In the genomic region with DNA sequence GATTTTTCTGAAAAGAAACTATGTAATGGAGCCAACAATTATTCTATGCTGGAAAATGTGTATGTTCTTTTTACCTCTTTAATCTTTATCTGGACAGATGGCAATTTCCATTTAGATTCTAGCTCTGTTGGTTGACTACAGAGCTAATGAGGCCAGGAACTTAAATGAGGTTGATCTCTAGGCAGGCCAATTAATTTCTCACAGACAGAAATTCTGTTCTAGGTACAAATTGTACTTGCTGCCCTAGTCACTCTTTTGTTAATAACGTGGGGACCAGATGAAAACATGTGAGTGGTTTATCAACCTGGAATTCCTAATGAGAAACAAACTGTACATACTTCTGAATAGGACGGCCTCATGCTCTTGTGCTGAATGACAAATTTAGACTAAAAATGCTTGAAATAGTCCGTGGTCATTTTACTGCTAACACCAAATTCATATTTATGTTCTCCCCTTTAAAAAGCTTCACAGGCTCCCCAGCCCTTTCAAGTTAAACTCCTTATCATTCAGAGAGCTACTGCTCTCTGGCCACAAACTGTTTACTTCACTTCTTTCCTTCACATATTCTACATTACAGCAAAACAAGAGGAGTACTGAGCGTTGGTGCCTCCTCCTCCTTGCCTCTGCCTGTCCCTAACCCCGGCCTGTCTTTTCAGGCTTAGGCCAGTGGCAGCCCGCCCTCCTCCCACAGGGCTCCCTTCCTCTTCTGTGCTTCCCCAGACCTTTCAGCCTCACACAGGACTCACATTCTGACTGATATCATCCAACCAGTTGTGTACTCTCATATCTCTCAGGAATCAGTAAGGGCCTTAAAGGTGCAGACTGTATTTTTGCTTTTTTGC, we compare ENCODE assay signal across 8 cellular contexts. TPM values are rescaled to one million over a fixed set of nuclear protein-coding genes. Genes with fewer than 3 reads are reported as not detected.
DNase-seq lines count a peak whose midpoint lies in the region; ATAC-seq and TF ChIP-seq lines count a peak whose summit lies in the region.

No MANE protein-coding gene starts in this region.

- ATAC-seq in HG03039 (IDR thresholded peaks at IDR 0.05; ENCODE audit: unreplicated experiment), result peak; percentile 92

- no peaks in the 10 kb centered on the region for H3F3A ChIP-seq in OCI-LY1 (ENCODE audit: insufficient read depth, low read length)

- peak overlapping the region; percentile 2 for H3K27ac ChIP-seq in OCI-LY1 (ENCODE audit: low read depth, low read length, poor library complexity, severe bottlenecking)
- H3K27ac ChIP-seq in coronary artery, result peak overlapping the region in 1 of 2 donors; percentile 36

- TF ChIP-seq CTCF in OCI-LY1 (IDR thresholded peaks at IDR 0.05; ENCODE audit: low read length), result no peak
- TF ChIP-seq CTCF in coronary artery (IDR thresholded peaks at IDR 0.05), result no peak

- H3K9me2 ChIP-seq in OCI-LY1 (ENCODE audit: low read depth, low read length), result no peaks in the 10 kb centered on the region

- H2AFZ ChIP-seq in OCI-LY1 (ENCODE audit: low read length), result no peak overlapping the region

- DNase-seq in stimulated activated CD4-positive, alpha-beta T cell treated with anti-CD3 and anti-CD28 coated beads, Interleukin-15, amount 100 ng/mL, for 24 hours, result peak; percentile 15
- DNase-seq in stimulated activated CD4-positive, alpha-beta T cell treated with anti-CD3 and anti-CD28 coated beads, Interleukin-4, amount 100 ng/mL, for 1 hour, result no peak
- DNase-seq in ecto neural progenitor cell (ENCODE audit: low spot score) (peak; percentile 72), mucosa of gallbladder (ENCODE audit: low spot score) (peak; percentile 35), coronary artery (ENCODE audit: low spot score) (no peak), DMS53 (lab: John Stamatoyannopoulos, UW) (no peak)

- peaks cover 25% of the 10 kb centered on the region; the same call in 1 of the 2 replicates for H3K36me3 ChIP-seq in OCI-LY1 (ENCODE audit: insufficient read depth, low read length)

- no peaks in the 10 kb centered on the region for H3K27me3 ChIP-seq in OCI-LY1 (ENCODE audit: insufficient read depth, low read length)

- peak overlapping the region; percentile 5; the same call in 1 of the 2 replicates for H3K4me2 ChIP-seq in OCI-LY1 (ENCODE audit: low read length)

- H4K20me1 ChIP-seq in OCI-LY1 (ENCODE audit: insufficient read depth, low read length), result no peaks in the 10 kb centered on the region

- H3K79me2 ChIP-seq in OCI-LY1 (ENCODE audit: insufficient read depth, low read length), result peaks cover 18% of the 10 kb centered on the region

- H3K4me1 ChIP-seq in OCI-LY1 (ENCODE audit: insufficient read depth, low read length, severe bottlenecking), result peaks cover 14% of the 10 kb centered on the region

- no peaks in the 10 kb centered on the region for H3K9me3 ChIP-seq in OCI-LY1 (ENCODE audit: low read length)

- H3K9ac ChIP-seq in OCI-LY1 (ENCODE audit: low read length), result no peak overlapping the region; the same call in 1 of the 2 replicates

- H3K4me3 ChIP-seq in OCI-LY1 (ENCODE audit: low read depth, low read length, poor library complexity, severe bottlenecking), result no peak overlapping the region
- H3K4me3 ChIP-seq in coronary artery, result no peak overlapping the region

RNA-seq across cellular contexts. Expression of gene DTNBP1, which starts 41.4 kb away (rescaled TPM):
- 30.8 TPM for total RNA-seq in mucosa of gallbladder

Comparison
In these comparisons a context has a peak if more than half of its experiments do, and no peak if none do; other contexts are left out.
1. DNase-seq: peak in stimulated activated CD4-positive, alpha-beta T cell treated with anti-CD3 and anti-CD28 coated beads, Interleukin-15, amount 100 ng/mL, for 24 hours (single experiment), ecto neural progenitor cell (single experiment) and mucosa of gallbladder (single experiment); none in stimulated activated CD4-positive, alpha-beta T cell treated with anti-CD3 and anti-CD28 coated beads, Interleukin-4, amount 100 ng/mL, for 1 hour (single experiment), coronary artery (single experiment) and DMS53 (single experiment).